Comparison of ENCODE assay signal across 1 cellular context in genomic region chr1:109641341-109641740, GRCh38.
TF ChIP-seq lines count a peak whose summit lies in the region.

No MANE protein-coding gene starts in this region.

TF ChIP-seq in IMR-90, 13 proteins besides CTCF, POLR2A, EP300 and RAD21:
- TF ChIP-seq ELK1 (IDR thresholded peaks at IDR 0.05; ENCODE audit: borderline replicate concordance, low read depth, low read length) (no peak), NFE2L2 (IDR thresholded peaks at IDR 0.05; ENCODE audit: low read depth, low read length) (no peak), MXI1 (IDR thresholded peaks at IDR 0.05; ENCODE audit: borderline replicate concordance, low read depth, low read length) (no peak)
